8 cellular contexts compared by ENCODE assay signal in genomic region chr17:29390856-29391631, GRCh38. TPM values are rescaled to one million over a fixed set of nuclear protein-coding genes. Genes with fewer than 3 reads are reported as not detected.
DNase-seq lines count a peak whose midpoint lies in the region; ATAC-seq and TF ChIP-seq lines count a peak whose summit lies in the region.

No MANE protein-coding gene starts in this region.

- peak; percentile 6 for ATAC-seq in activated naive CD8-positive, alpha-beta T cell treated with anti-CD3 and anti-CD28 coated beads, Interleukin-2, amount 50 U/mL, for 24 hours
- no peak for ATAC-seq in HG03378 (IDR thresholded peaks at IDR 0.05; ENCODE audit: unreplicated experiment)

- TF ChIP-seq CTCF in right atrium auricular region (IDR thresholded peaks at IDR 0.05) = no peak
- TF ChIP-seq CTCF in progenitor cell of endocrine pancreas (IDR thresholded peaks at IDR 0.05; ENCODE audit: unreplicated experiment) = no peak
- no peak for TF ChIP-seq CTCF in GM10266 (IDR thresholded peaks at IDR 0.05; ENCODE audit: control insufficient read depth, insufficient read depth, low read depth, missing control alignments)

- H3K27me3 ChIP-seq in right atrium auricular region = no peaks in the 10 kb centered on the region

- H3K27ac ChIP-seq in right atrium auricular region = peak overlapping the region; percentile 99 to 100

- H3K4me1 ChIP-seq in right atrium auricular region = peaks cover 0 to 26% of the 10 kb centered on the region in 2 donors

- H3K27me3 Mint-ChIP-seq in activated naive CD8-positive, alpha-beta T cell treated with anti-CD3 and anti-CD28 coated beads, Interleukin-2, amount 50 U/mL, for 24 hours = no peaks in the 10 kb centered on the region
- no peaks in the 10 kb centered on the region for H3K27me3 Mint-ChIP-seq in progenitor cell of endocrine pancreas

- POLR2A ChIA-PET in HEK293T (lab: Yijun Ruan, JAX) = interaction anchor here (0.7 to 1.7 kb wide), 11 partner anchors 9 to 473 kb away, joined by 3 to 9 read pairs (median 5); partner anchors contain the start of gene ABHD15

- peak overlapping the region; percentile 89 for H3K4me3 Mint-ChIP-seq in activated naive CD8-positive, alpha-beta T cell treated with anti-CD3 and anti-CD28 coated beads, Interleukin-2, amount 50 U/mL, for 24 hours
- H3K4me3 Mint-ChIP-seq in progenitor cell of endocrine pancreas (ENCODE audit: low read depth) = peak overlapping the region; percentile 97

- CTCF ChIA-PET in HEK293T (lab: Yijun Ruan, JAX) = no interaction called here

- peak overlapping the region; percentile 63 for H3K27ac Mint-ChIP-seq in activated naive CD8-positive, alpha-beta T cell treated with anti-CD3 and anti-CD28 coated beads, Interleukin-2, amount 50 U/mL, for 24 hours
- H3K27ac Mint-ChIP-seq in progenitor cell of endocrine pancreas = peak overlapping the region; percentile 96

- peak overlapping the region; percentile 97 to 99 for H3K4me3 ChIP-seq in right atrium auricular region

- no peaks in the 10 kb centered on the region for H3K9me3 ChIP-seq in right atrium auricular region

- no peaks in the 10 kb centered on the region for H3K36me3 Mint-ChIP-seq in activated naive CD8-positive, alpha-beta T cell treated with anti-CD3 and anti-CD28 coated beads, Interleukin-2, amount 50 U/mL, for 24 hours (ENCODE audit: low read depth)
- no peaks in the 10 kb centered on the region for H3K36me3 Mint-ChIP-seq in progenitor cell of endocrine pancreas (ENCODE audit: insufficient read depth)

- H3K9me3 Mint-ChIP-seq in activated naive CD8-positive, alpha-beta T cell treated with anti-CD3 and anti-CD28 coated beads, Interleukin-2, amount 50 U/mL, for 24 hours = no peaks in the 10 kb centered on the region
- no peaks in the 10 kb centered on the region for H3K9me3 Mint-ChIP-seq in progenitor cell of endocrine pancreas (ENCODE audit: low read depth)

- H3K4me1 Mint-ChIP-seq in activated naive CD8-positive, alpha-beta T cell treated with anti-CD3 and anti-CD28 coated beads, Interleukin-2, amount 50 U/mL, for 24 hours = peaks cover 39% of the 10 kb centered on the region
- peaks cover 34% of the 10 kb centered on the region for H3K4me1 Mint-ChIP-seq in progenitor cell of endocrine pancreas (ENCODE audit: low read depth)

- DNase-seq in ELR (ENCODE audit: low read depth) (peak; percentile 47), HEK293T (ENCODE audit: extremely low spot score) (peak; percentile 19), NOMO-1 (lab: John Stamatoyannopoulos, UW; ENCODE audit: unreplicated experiment in 2 of 2) (peak; percentile 46 to 53), right atrium auricular region (ENCODE audit: low spot score) (no peak), progenitor cell of endocrine pancreas (ENCODE audit: low spot score, unreplicated experiment) (no peak), GM10266 (ENCODE audit: extremely low spot score) (no peak)
- DNase-seq in activated naive CD8-positive, alpha-beta T cell treated with anti-CD3 and anti-CD28 coated beads, Interleukin-2, amount 50 U/mL, for 24 hours = no peak

- no peaks in the 10 kb centered on the region for H3K36me3 ChIP-seq in right atrium auricular region

TF ChIP-seq in HEK293T, 16 proteins besides CTCF, POLR2A, EP300 and RAD21:
- no peak for TF ChIP-seq PKNOX1 (IDR thresholded peaks at IDR 0.05)
- no peak for TF ChIP-seq LEF1 (IDR thresholded peaks at IDR 0.05; ENCODE audit: borderline replicate concordance)

RNA-seq across cellular contexts. Expression of gene TAOK1, which starts 0.9 kb away (rescaled TPM):
- total RNA-seq in right atrium auricular region (10 to 100 TPM; 42.9 to 45.1 TPM), progenitor cell of endocrine pancreas (89.1 and 90.3 TPM in 2 replicates)

Comparison
In these comparisons a context has a peak if more than half of its experiments do, and no peak if none do; other contexts are left out.
1. DNase-seq: peak in ELR (single experiment), HEK293T (single experiment) and NOMO-1 (2 of 2); none in activated naive CD8-positive, alpha-beta T cell treated with anti-CD3 and anti-CD28 coated beads, Interleukin-2, amount 50 U/mL, for 24 hours (single experiment), right atrium auricular region (single experiment), progenitor cell of endocrine pancreas (single experiment) and GM10266 (single experiment).